8 cellular contexts compared by ENCODE assay signal in the genomic region with DNA sequence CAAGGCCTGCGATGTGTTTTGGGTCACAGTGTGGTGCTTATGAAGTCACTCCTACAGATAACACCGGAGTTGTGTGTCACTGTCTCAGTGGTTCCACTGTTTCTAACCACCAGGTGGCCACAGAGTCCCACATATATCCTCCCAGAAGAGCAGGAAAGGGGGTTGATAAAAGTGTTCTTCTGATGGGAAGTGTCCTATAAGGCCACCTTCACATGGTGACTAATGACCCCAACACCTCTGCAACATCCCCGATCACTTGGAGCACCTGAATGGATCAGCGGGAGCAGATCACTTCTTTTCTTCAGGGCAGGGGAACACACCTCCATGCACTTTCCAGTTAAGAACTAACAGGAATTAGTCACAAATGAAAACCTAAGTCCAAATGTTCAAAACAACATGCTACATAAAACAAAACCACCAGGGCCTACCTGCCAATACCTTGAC.
DNase-seq lines count a peak whose midpoint lies in the region; TF ChIP-seq lines count a peak whose summit lies in the region.
"Not testable (repeated sequence)": the region's sequence is repeated elsewhere in the genome, so short reads cannot be mapped to it uniquely, and the experiment has no call there.

No MANE protein-coding gene starts in this region.

- not testable (repeated sequence) for H3K9me3 Mint-ChIP-seq in CD4-positive, alpha-beta memory T cell; activated naive CD8-positive, alpha-beta T cell (ENCODE audit: low read depth)

- H3K4me1 Mint-ChIP-seq in CD4-positive, alpha-beta memory T cell: peaks cover 27 to 51% (median 41%) of the 10 kb centered on the region in 4 donors
- peaks cover 50% of the 10 kb centered on the region for H3K4me1 Mint-ChIP-seq in activated naive CD8-positive, alpha-beta T cell (ENCODE audit: low read depth)

- H3K4me1 ChIP-seq in CD4-positive, alpha-beta memory T cell (ENCODE audit: insufficient read depth, low read length): peaks cover 47% of the 10 kb centered on the region

- CTCF ChIA-PET in CD4-positive, alpha-beta memory T cell (lab: Charles Lee; ENCODE audit: partially characterized antibody): interaction anchor here (0.7 to 2.1 kb wide), 9 partner anchors 10 to 60 kb away, joined by 3 to 9 read pairs (median 5); no protein-coding TSS in a partner anchor

- not testable (repeated sequence) for H3K36me3 ChIP-seq in CD4-positive, alpha-beta memory T cell (ENCODE audit: insufficient read depth, low read length)

- H3K36me3 Mint-ChIP-seq in CD4-positive, alpha-beta memory T cell; activated naive CD8-positive, alpha-beta T cell: not testable (repeated sequence)

- intact Hi-C loops in CD4-positive, alpha-beta memory T cell (cut with micrococcal nuclease): loop anchor here (10.0 kb wide), 1 partner anchor 153 kb away; no protein-coding TSS in a partner anchor

- peak overlapping the region; percentile 61 for H3K27ac ChIP-seq in CD4-positive, alpha-beta memory T cell (ENCODE audit: low read depth, low read length)

- H3K27ac Mint-ChIP-seq in CD4-positive, alpha-beta memory T cell: peak overlapping the region; percentile 86 to 99 (median 98)
- H3K27ac Mint-ChIP-seq in activated naive CD8-positive, alpha-beta T cell: peak overlapping the region; percentile 99

- DNase-seq in CD4-positive, alpha-beta memory T cell: peak; percentile 72 to 77 (median 75)
- peak; percentile 55 for DNase-seq in HCEC 1CT
- peak; percentile 1 for DNase-seq in NCI-H2107 treated with DMSO at 0.1 percent for 48 hours (lab: John Stamatoyannopoulos, UW; ENCODE audit: unreplicated experiment)
- DNase-seq in T-helper 9 cell: peak; percentile 51
- peak; percentile 79 for DNase-seq in fibroblast of pulmonary artery (ENCODE audit: low read depth)
- DNase-seq in myocyte (ENCODE audit: low read depth): peak; percentile 78
- peak; percentile 56 for DNase-seq in stimulated activated CD8-positive, alpha-beta memory T cell treated with anti-CD3 and anti-CD28 coated beads, Interleukin-12 subunit alpha, Interleukin-12 subunit beta, amount 100 ng/mL, for 4 hours (ENCODE audit: low read depth)

- H3K4me3 Mint-ChIP-seq in CD4-positive, alpha-beta memory T cell: peak overlapping the region; percentile 13 to 89 (median 76)
- peak overlapping the region; percentile 69 for H3K4me3 Mint-ChIP-seq in activated naive CD8-positive, alpha-beta T cell

- TF ChIP-seq CTCF in fibroblast of pulmonary artery (IDR thresholded peaks at IDR 0.05; ENCODE audit: low read length, missing control alignments): peak; percentile 74

- not testable (repeated sequence) for H3K9me3 ChIP-seq in CD4-positive, alpha-beta memory T cell (ENCODE audit: control insufficient read depth in 1 of 2, low read length in 2 of 2)

- not testable (repeated sequence) for H3K27me3 Mint-ChIP-seq in CD4-positive, alpha-beta memory T cell; activated naive CD8-positive, alpha-beta T cell

- peak overlapping the region in 1 of 2 donors; percentile 10 for H3K4me3 ChIP-seq in CD4-positive, alpha-beta memory T cell (ENCODE audit: low read length in 2 of 2)
- H3K4me3 ChIP-seq in fibroblast of pulmonary artery (replicated peaks; ENCODE audit: low read depth, low read length): not testable (repeated sequence)

- H3K27me3 ChIP-seq in CD4-positive, alpha-beta memory T cell (ENCODE audit: insufficient read depth, low read length): not testable (repeated sequence)

- POLR2A ChIA-PET in CD4-positive, alpha-beta memory T cell (lab: Charles Lee; ENCODE audit: partially characterized antibody): interaction anchor here (2.4 to 8.3 kb wide), 3 partner anchors 16 to 151 kb away, joined by 21 to 98 read pairs (median 23); no protein-coding TSS in a partner anchor

Comparison
In these comparisons a context has a peak if more than half of its experiments do, and no peak if none do; other contexts are left out.
1. DNase-seq: peak in every context shown above with its lines; median percentile 79 in fibroblast of pulmonary artery; 78 in myocyte; 75 in CD4-positive, alpha-beta memory T cell; 56 in stimulated activated CD8-positive, alpha-beta memory T cell treated with anti-CD3 and anti-CD28 coated beads, Interleukin-12 subunit alpha, Interleukin-12 subunit beta, amount 100 ng/mL, for 4 hours; 55 in HCEC 1CT; 51 in T-helper 9 cell; 1 in NCI-H2107 treated with DMSO at 0.1 percent for 48 hours.